Comparison of ENCODE assay signal across 31 cellular contexts in the genomic region with DNA sequence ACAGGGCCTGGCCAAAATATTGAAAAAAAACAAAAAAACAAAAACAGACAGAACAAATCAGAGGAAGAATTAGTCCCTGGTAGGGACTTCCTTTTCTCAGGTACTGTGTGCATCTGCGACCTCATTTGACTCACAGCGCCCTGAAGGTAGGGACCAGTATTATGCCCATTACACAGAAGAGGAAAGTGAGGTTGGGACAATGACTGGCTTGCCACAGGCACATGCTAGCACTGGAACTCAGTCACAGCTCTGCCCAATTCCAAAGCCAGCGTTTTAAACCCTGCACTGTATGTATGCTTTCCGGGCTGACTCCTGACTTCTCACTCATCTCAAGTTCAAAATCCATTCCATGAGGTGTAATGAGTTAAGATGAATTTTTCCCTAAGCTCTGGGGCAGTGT. TPM values are rescaled to one million over a fixed set of nuclear protein-coding genes. Genes with fewer than 3 reads are reported as not detected.
"Had no signal": no experiment of that assay in that cellular context is flagged by ENCODE, and none has a peak within 500 bp of the region (broad histone marks: within the 10 kb centered on the region; RNA-seq: fewer than 3 reads in every experiment).

No MANE protein-coding gene starts in this region.

- H3K27ac ChIP-seq: stomach, suprapubic skin, testis, thoracic aorta, thyroid gland, tibial artery, tibial nerve, transverse colon, upper lobe of left lung, upper lobe of right lung, uterus, vagina had no signal

- H3K9me3 ChIP-seq: stomach, suprapubic skin, testis, thoracic aorta, thyroid gland, tibial artery, tibial nerve, transverse colon, upper lobe of left lung, upper lobe of right lung, uterus, vagina had no signal

- H3K4me3 ChIP-seq: stomach, suprapubic skin, testis, thoracic aorta, thyroid gland, tibial artery, tibial nerve, transverse colon, upper lobe of left lung, upper lobe of right lung, uterus, vagina had no signal

- FAIRE-seq: urothelium cell line had no signal

- H3K4me1 ChIP-seq: testis, upper lobe of right lung, uterus had no signal

- H3K27me3 ChIP-seq: testis, thyroid gland, uterus, vagina had no signal

- ATAC-seq: stimulated activated effector memory CD8-positive, alpha-beta T cell treated with anti-CD3 and anti-CD28 coated beads, Interleukin-12 subunit alpha, Interleukin-12 subunit beta, amount 100 ng/mL, for 72 hours; stimulated activated memory B cell treated with anti-CD40 and anti-IgM and Interleukin-4, amounts not matched to agents 10 μg/mL and 1 μg/mL and 100 μg/mL, for 72 hours; stimulated activated naive B cell treated with anti-CD40 and anti-IgM and Interleukin-4, amounts not matched to agents 10 μg/mL and 1 μg/mL and 100 μg/mL, for 72 hours; stimulated activated naive CD8-positive, alpha-beta T cell treated with anti-CD3 and anti-CD28 coated beads, Interleukin-15, amount 100 ng/mL, for 72 hours; stimulated activated naive CD8-positive, alpha-beta T cell treated with anti-CD3 and anti-CD28 coated beads, Interleukin-15, Interleukin-2, amounts not matched to agents 100 U/mL and 50 U/mL, for 24 hours; upper lobe of right lung had no signal

- H3K36me3 ChIP-seq: stomach, suprapubic skin, thoracic aorta, thyroid gland, tibial artery, tibial nerve, transverse colon, upper lobe of left lung, upper lobe of right lung, uterus, vagina had no signal

- DNase-seq: stimulated activated CD4-positive, alpha-beta T cell treated with anti-CD3 and anti-CD28 coated beads, Interleukin-2, amount 100 ng/mL, for 48 hours; stimulated activated CD4-positive, alpha-beta T cell treated with anti-CD3 and anti-CD28 coated beads, Interleukin-4, amount 100 ng/mL, for 1 hour; stimulated activated CD4-positive, alpha-beta T cell treated with anti-CD3 and anti-CD28 coated beads, Interleukin-4, amount 100 ng/mL, for 24 hours; stimulated activated CD4-positive, alpha-beta T cell treated with anti-CD3 and anti-CD28 coated beads, Interleukin-4, amount 100 ng/mL, for 4 hours; stimulated activated CD8-positive, alpha-beta memory T cell treated with anti-CD3 and anti-CD28 coated beads, Interleukin-4, amount 100 ng/mL, for 48 hours; stimulated activated naive B cell treated with anti-CD40 and anti-IgM and Interleukin-4, amounts not matched to agents 10 μg/mL and 1 μg/mL and 100 μg/mL, for 72 hours; stimulated activated naive CD4-positive, alpha-beta T cell; stimulated activated naive CD4-positive, alpha-beta T cell treated with Interleukin-2 at 50 U/mL for 16 hours; stimulated activated naive CD8-positive, alpha-beta T cell treated with anti-CD3 and anti-CD28 coated beads, Interleukin-15, amount 100 ng/mL, for 72 hours; stimulated activated naive CD8-positive, alpha-beta T cell treated with anti-CD3 and anti-CD28 coated beads, Interleukin-15, Interleukin-2, amounts not matched to agents 100 U/mL and 50 U/mL, for 24 hours; stomach; substantia nigra; testis; thyroid gland; tibial artery; transverse colon; trophoblast cell; upper lobe of left lung; upper lobe of right lung; uterus had no signal

RNA-seq across cellular contexts. Expression of a gene that starts 3.3 kb away (rescaled TPM):
- total RNA-seq: subcutaneous adipose tissue, thoracic aorta, transverse colon, vagina had no signal

RNA-seq across cellular contexts. Expression of a gene that starts 30.3 kb away (rescaled TPM):
- total RNA-seq: stomach, subcutaneous adipose tissue, suprapubic skin, temporal lobe, thoracic aorta, tibial nerve, transverse colon, upper lobe of right lung, ureter, urinary bladder, uterus, vagina had no signal
- polyA plus RNA-seq: stomach, urinary bladder had no signal

RNA-seq across cellular contexts. Expression of a gene that starts 44.4 kb away (rescaled TPM):
- total RNA-seq: vagina had no signal
